Comparison of ENCODE assay signal across 13 cellular contexts in genomic region chr10:12729885-12730284, GRCh38.
A peak's percentile ranks its signal among the peaks of the same experiment; 100 is the strongest.
DNase-seq lines count a peak whose midpoint lies in the region; ATAC-seq and TF ChIP-seq lines count a peak whose summit lies in the region.
"Had no signal": no experiment of that assay in that cellular context is flagged by ENCODE, and none has a peak within 500 bp of the region (broad histone marks: within the 10 kb centered on the region; RNA-seq: fewer than 3 reads in every experiment).

No MANE protein-coding gene starts in this region.

- H3K9me3 ChIP-seq in CD4-positive, alpha-beta memory T cell (ENCODE audit: control insufficient read depth in 1 of 2, low read length in 2 of 2): no peaks in the 10 kb centered on the region
- H3K9me3 ChIP-seq: suprapubic skin had no signal

- H3K27me3 Mint-ChIP-seq in nephron progenitor cell (ENCODE audit: low read depth, poor library complexity): peaks cover 3% of the 10 kb centered on the region
- H3K27me3 Mint-ChIP-seq in CD4-positive, alpha-beta memory T cell: no peaks in the 10 kb centered on the region
- H3K27me3 Mint-ChIP-seq: T-helper 17 cell had no signal

- no peak overlapping the region for H3K27ac ChIP-seq in brain microvascular endothelial cell
- no peak overlapping the region for H3K27ac ChIP-seq in CD4-positive, alpha-beta memory T cell (ENCODE audit: low read depth, low read length)
- H3K27ac ChIP-seq: HL-60 had no signal

- peaks cover 8% of the 10 kb centered on the region for H3K4me1 ChIP-seq in CD4-positive, alpha-beta memory T cell (ENCODE audit: insufficient read depth, low read length)

- no peaks in the 10 kb centered on the region for H3K36me3 ChIP-seq in brain microvascular endothelial cell (replicated peaks)
- no peaks in the 10 kb centered on the region for H3K36me3 ChIP-seq in CD4-positive, alpha-beta memory T cell (ENCODE audit: insufficient read depth, low read length)
- H3K36me3 ChIP-seq: suprapubic skin had no signal

- in situ Hi-C loops in brain microvascular endothelial cell (cut with HindIII; ENCODE audit: low pct_ligation_motif_present, low sequenced_read_pairs): no loop called here

- intact Hi-C loops in CD4-positive, alpha-beta memory T cell (cut with micrococcal nuclease): no loop called here

- H3K9me3 Mint-ChIP-seq in nephron progenitor cell: peaks cover 4% of the 10 kb centered on the region
- H3K9me3 Mint-ChIP-seq in CD4-positive, alpha-beta memory T cell: no peaks in the 10 kb centered on the region

- H3K4me3 ChIP-seq in HFF-Myc (replicated peaks; ENCODE audit: low read depth, low read length) (no peak overlapping the region), brain microvascular endothelial cell (ENCODE audit: low read depth, low read length) (no peak overlapping the region)
- H3K4me3 ChIP-seq in CD4-positive, alpha-beta memory T cell (ENCODE audit: low read length in 2 of 2): no peak overlapping the region
- H3K4me3 ChIP-seq: suprapubic skin had no signal

- H3K27me3 ChIP-seq in brain microvascular endothelial cell (replicated peaks): no peaks in the 10 kb centered on the region
- H3K27me3 ChIP-seq in CD4-positive, alpha-beta memory T cell (ENCODE audit: insufficient read depth, low read length): no peaks in the 10 kb centered on the region
- H3K27me3 ChIP-seq: suprapubic skin had no signal

- TF ChIP-seq CTCF in GM10248 (IDR thresholded peaks at IDR 0.05; ENCODE audit: control extremely low read depth, extremely low read depth, low read depth, missing control alignments) (peak; percentile 25), HFF-Myc (IDR thresholded peaks at IDR 0.05; ENCODE audit: low read depth, low read length, missing control alignments) (peak; percentile 42), brain microvascular endothelial cell (IDR thresholded peaks at IDR 0.05; ENCODE audit: low read depth, low read length, missing control alignments) (peak; percentile 58), nephron progenitor cell (IDR thresholded peaks at IDR 0.05) (peak; percentile 38)

- no peak overlapping the region for H3K27ac Mint-ChIP-seq in nephron progenitor cell
- no peak overlapping the region for H3K27ac Mint-ChIP-seq in CD4-positive, alpha-beta memory T cell
- H3K27ac Mint-ChIP-seq: T-helper 17 cell had no signal

- CTCF ChIA-PET in GM10248 (lab: Yijun Ruan, JAX): interaction anchor here (2.1 kb wide), 2 partner anchors 13 to 18 kb away, joined by 7 to 10 read pairs; no protein-coding TSS in a partner anchor
- CTCF ChIA-PET in CD4-positive, alpha-beta memory T cell (lab: Charles Lee; ENCODE audit: partially characterized antibody): no interaction called here

- H3K36me3 Mint-ChIP-seq in nephron progenitor cell (ENCODE audit: low read depth): no peaks in the 10 kb centered on the region
- peaks cover 0 to 2% of the 10 kb centered on the region in 2 donors for H3K36me3 Mint-ChIP-seq in CD4-positive, alpha-beta memory T cell

- DNase-seq in GM10248 (ENCODE audit: extremely low spot score) (no peak), HFF-Myc (ENCODE audit: extremely low read depth, low read depth) (no peak), brain microvascular endothelial cell (no peak), nephron progenitor cell (peak; percentile 46), NCI-H1694 treated with DMSO at 0.1 percent for 48 hours (lab: John Stamatoyannopoulos, UW) (no peak)
- no peak for DNase-seq in CD4-positive, alpha-beta memory T cell
- DNase-seq: activated gamma-delta T cell treated with Interleukin-2 at 50 U/mL for 16 hours, T-helper 17 cell had no signal

- POLR2A ChIA-PET in GM10248 (lab: Yijun Ruan, JAX): no interaction called here
- POLR2A ChIA-PET in CD4-positive, alpha-beta memory T cell (lab: Charles Lee; ENCODE audit: partially characterized antibody): no interaction called here

- peaks cover 16% of the 10 kb centered on the region for H3K4me1 Mint-ChIP-seq in nephron progenitor cell
- peaks cover 6 to 19% (median 9%) of the 10 kb centered on the region in 4 donors for H3K4me1 Mint-ChIP-seq in CD4-positive, alpha-beta memory T cell

- ATAC-seq in HG02759 (IDR thresholded peaks at IDR 0.05; ENCODE audit: unreplicated experiment) (no peak), HG03342 (IDR thresholded peaks at IDR 0.05; ENCODE audit: unreplicated experiment) (no peak)
- ATAC-seq: esophagus mucosa had no signal

- no peak overlapping the region for H3K4me3 Mint-ChIP-seq in nephron progenitor cell
- H3K4me3 Mint-ChIP-seq in CD4-positive, alpha-beta memory T cell: no peak overlapping the region
- H3K4me3 Mint-ChIP-seq: T-helper 17 cell had no signal
